ENCODE assay signal across 2 cellular contexts in the genomic region with DNA sequence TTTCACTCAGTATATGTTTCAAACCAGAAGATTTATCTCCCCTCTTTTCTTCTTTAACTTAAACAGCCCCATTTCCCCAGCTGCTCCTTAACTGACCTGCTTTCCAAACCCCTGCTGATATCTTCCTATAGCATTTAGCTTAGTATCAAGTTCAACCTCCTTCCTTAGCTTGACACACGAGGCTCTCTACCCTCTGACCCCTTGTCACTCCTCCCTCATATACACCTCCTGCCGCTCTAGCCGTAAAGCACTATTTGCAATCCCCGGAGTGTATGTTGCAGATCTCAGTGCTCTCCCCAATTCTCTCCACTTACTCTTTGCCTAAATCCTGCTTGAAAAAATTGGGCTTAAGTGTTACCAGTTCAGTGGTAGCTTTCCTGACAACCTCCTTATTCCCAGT.
TF ChIP-seq lines count a peak whose summit lies in the region.

No MANE protein-coding gene starts in this region.

TF ChIP-seq in HepG2, 621 proteins besides CTCF, POLR2A, EP300 and RAD21:
- 0 out of 2 replicates have a peak, but pooled peaks have one; percentile 23 for TF ChIP-seq NR2C2 (CRISPR knock-in tag; IDR thresholded peaks at IDR 0.05; ENCODE audit: borderline replicate concordance)
- TF ChIP-seq, protein P1, sequence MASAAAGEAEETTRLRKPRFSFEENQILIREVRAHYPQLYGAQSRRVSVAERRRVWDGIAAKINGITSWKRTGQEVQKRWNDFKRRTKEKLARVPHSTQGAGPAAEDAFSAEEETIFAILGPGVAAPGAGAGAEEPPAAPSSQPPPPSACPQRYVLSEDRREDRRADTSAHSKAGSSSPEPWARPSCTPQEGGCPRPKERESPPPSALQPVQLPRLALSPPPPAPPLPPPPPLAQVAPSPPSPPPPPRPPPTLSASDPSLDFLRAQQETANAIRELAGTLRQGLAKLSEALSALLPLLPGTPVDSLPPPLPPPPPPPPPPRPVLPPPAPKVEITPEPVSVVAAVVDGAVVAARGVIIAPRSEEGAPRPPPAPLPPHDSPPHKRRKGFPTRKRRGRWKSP (CRISPR knock-in tag; IDR thresholded peaks at IDR 0.05), result no peak
- TF ChIP-seq ZNF33B (CRISPR knock-in tag; IDR thresholded peaks at IDR 0.05), result no peak
- TF ChIP-seq, protein P2, sequence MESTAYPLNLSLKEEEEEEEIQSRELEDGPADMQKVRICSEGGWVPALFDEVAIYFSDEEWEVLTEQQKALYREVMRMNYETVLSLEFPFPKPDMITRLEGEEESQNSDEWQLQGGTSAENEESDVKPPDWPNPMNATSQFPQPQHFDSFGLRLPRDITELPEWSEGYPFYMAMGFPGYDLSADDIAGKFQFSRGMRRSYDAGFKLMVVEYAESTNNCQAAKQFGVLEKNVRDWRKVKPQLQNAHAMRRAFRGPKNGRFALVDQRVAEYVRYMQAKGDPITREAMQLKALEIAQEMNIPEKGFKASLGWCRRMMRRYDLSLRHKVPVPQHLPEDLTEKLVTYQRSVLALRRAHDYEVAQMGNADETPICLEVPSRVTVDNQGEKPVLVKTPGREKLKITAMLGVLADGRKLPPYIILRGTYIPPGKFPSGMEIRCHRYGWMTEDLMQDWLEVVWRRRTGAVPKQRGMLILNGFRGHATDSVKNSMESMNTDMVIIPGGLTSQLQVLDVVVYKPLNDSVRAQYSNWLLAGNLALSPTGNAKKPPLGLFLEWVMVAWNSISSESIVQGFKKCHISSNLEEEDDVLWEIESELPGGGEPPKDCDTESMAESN (CRISPR knock-in tag; conservative IDR thresholded peaks at IDR 0.05), result no peak
- TF ChIP-seq, protein P3, sequence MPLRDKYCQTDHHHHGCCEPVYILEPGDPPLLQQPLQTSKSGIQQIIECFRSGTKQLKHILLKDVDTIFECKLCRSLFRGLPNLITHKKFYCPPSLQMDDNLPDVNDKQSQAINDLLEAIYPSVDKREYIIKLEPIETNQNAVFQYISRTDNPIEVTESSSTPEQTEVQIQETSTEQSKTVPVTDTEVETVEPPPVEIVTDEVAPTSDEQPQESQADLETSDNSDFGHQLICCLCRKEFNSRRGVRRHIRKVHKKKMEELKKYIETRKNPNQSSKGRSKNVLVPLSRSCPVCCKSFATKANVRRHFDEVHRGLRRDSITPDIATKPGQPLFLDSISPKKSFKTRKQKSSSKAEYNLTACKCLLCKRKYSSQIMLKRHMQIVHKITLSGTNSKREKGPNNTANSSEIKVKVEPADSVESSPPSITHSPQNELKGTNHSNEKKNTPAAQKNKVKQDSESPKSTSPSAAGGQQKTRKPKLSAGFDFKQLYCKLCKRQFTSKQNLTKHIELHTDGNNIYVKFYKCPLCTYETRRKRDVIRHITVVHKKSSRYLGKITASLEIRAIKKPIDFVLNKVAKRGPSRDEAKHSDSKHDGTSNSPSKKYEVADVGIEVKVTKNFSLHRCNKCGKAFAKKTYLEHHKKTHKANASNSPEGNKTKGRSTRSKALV (CRISPR knock-in tag; IDR thresholded peaks at IDR 0.05), result no peak

TF ChIP-seq in WTC11, 78 proteins besides CTCF, POLR2A, EP300 and RAD21:
- TF ChIP-seq OVOL2 (CRISPR knock-in tag; IDR thresholded peaks at IDR 0.05; ENCODE audit: borderline replicate concordance), result no peak
- no peak for TF ChIP-seq E2F1 (CRISPR knock-in tag; IDR thresholded peaks at IDR 0.05)
- TF ChIP-seq, protein P4, sequence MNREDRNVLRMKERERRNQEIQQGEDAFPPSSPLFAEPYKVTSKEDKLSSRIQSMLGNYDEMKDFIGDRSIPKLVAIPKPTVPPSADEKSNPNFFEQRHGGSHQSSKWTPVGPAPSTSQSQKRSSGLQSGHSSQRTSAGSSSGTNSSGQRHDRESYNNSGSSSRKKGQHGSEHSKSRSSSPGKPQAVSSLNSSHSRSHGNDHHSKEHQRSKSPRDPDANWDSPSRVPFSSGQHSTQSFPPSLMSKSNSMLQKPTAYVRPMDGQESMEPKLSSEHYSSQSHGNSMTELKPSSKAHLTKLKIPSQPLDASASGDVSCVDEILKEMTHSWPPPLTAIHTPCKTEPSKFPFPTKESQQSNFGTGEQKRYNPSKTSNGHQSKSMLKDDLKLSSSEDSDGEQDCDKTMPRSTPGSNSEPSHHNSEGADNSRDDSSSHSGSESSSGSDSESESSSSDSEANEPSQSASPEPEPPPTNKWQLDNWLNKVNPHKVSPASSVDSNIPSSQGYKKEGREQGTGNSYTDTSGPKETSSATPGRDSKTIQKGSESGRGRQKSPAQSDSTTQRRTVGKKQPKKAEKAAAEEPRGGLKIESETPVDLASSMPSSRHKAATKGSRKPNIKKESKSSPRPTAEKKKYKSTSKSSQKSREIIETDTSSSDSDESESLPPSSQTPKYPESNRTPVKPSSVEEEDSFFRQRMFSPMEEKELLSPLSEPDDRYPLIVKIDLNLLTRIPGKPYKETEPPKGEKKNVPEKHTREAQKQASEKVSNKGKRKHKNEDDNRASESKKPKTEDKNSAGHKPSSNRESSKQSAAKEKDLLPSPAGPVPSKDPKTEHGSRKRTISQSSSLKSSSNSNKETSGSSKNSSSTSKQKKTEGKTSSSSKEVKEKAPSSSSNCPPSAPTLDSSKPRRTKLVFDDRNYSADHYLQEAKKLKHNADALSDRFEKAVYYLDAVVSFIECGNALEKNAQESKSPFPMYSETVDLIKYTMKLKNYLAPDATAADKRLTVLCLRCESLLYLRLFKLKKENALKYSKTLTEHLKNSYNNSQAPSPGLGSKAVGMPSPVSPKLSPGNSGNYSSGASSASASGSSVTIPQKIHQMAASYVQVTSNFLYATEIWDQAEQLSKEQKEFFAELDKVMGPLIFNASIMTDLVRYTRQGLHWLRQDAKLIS (CRISPR knock-in tag; IDR thresholded peaks at IDR 0.05; ENCODE audit: borderline replicate concordance), result no peak
- TF ChIP-seq SMAD4 (CRISPR knock-in tag; IDR thresholded peaks at IDR 0.05), result no peak
- TF ChIP-seq ETV6 (CRISPR knock-in tag; IDR thresholded peaks at IDR 0.05), result no peak
- TF ChIP-seq, protein P5, sequence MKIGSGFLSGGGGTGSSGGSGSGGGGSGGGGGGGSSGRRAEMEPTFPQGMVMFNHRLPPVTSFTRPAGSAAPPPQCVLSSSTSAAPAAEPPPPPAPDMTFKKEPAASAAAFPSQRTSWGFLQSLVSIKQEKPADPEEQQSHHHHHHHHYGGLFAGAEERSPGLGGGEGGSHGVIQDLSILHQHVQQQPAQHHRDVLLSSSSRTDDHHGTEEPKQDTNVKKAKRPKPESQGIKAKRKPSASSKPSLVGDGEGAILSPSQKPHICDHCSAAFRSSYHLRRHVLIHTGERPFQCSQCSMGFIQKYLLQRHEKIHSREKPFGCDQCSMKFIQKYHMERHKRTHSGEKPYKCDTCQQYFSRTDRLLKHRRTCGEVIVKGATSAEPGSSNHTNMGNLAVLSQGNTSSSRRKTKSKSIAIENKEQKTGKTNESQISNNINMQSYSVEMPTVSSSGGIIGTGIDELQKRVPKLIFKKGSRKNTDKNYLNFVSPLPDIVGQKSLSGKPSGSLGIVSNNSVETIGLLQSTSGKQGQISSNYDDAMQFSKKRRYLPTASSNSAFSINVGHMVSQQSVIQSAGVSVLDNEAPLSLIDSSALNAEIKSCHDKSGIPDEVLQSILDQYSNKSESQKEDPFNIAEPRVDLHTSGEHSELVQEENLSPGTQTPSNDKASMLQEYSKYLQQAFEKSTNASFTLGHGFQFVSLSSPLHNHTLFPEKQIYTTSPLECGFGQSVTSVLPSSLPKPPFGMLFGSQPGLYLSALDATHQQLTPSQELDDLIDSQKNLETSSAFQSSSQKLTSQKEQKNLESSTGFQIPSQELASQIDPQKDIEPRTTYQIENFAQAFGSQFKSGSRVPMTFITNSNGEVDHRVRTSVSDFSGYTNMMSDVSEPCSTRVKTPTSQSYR (CRISPR knock-in tag; IDR thresholded peaks at IDR 0.05), result no peak
- TF ChIP-seq NR3C1 (CRISPR knock-in tag; conservative IDR thresholded peaks at IDR 0.05; ENCODE audit: low read depth), result no peak
- TF ChIP-seq, protein P6, sequence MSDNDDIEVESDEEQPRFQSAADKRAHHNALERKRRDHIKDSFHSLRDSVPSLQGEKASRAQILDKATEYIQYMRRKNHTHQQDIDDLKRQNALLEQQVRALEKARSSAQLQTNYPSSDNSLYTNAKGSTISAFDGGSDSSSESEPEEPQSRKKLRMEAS (CRISPR knock-in tag; IDR thresholded peaks at IDR 0.05), result no peak
- TF ChIP-seq SMAD3 (CRISPR knock-in tag; IDR thresholded peaks at IDR 0.05; ENCODE audit: borderline replicate concordance), result no peak
- no peak for TF ChIP-seq ZMAT4 (CRISPR knock-in tag; IDR thresholded peaks at IDR 0.05)
- TF ChIP-seq ELF4 (CRISPR knock-in tag; IDR thresholded peaks at IDR 0.05; ENCODE audit: low read depth), result no peak
- no peak for TF ChIP-seq NFATC4 (CRISPR knock-in tag; IDR thresholded peaks at IDR 0.05)
- no peak for TF ChIP-seq FOXK1 (CRISPR knock-in tag; IDR thresholded peaks at IDR 0.05)
- no peak for TF ChIP-seq ZSCAN18 (CRISPR knock-in tag; IDR thresholded peaks at IDR 0.05)
- TF ChIP-seq MXD4 (CRISPR knock-in tag; IDR thresholded peaks at IDR 0.05; ENCODE audit: borderline replicate concordance), result no peak
- no peak for TF ChIP-seq ZNF121 (CRISPR knock-in tag; IDR thresholded peaks at IDR 0.05)
- TF ChIP-seq, protein P7, sequence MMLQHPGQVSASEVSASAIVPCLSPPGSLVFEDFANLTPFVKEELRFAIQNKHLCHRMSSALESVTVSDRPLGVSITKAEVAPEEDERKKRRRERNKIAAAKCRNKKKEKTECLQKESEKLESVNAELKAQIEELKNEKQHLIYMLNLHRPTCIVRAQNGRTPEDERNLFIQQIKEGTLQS (CRISPR knock-in tag; conservative IDR thresholded peaks at IDR 0.05), result no peak
- no peak for TF ChIP-seq ZNF138 (CRISPR knock-in tag; conservative IDR thresholded peaks at IDR 0.05)
